ENCODE assay signal across 1 cellular context in the genomic region with DNA sequence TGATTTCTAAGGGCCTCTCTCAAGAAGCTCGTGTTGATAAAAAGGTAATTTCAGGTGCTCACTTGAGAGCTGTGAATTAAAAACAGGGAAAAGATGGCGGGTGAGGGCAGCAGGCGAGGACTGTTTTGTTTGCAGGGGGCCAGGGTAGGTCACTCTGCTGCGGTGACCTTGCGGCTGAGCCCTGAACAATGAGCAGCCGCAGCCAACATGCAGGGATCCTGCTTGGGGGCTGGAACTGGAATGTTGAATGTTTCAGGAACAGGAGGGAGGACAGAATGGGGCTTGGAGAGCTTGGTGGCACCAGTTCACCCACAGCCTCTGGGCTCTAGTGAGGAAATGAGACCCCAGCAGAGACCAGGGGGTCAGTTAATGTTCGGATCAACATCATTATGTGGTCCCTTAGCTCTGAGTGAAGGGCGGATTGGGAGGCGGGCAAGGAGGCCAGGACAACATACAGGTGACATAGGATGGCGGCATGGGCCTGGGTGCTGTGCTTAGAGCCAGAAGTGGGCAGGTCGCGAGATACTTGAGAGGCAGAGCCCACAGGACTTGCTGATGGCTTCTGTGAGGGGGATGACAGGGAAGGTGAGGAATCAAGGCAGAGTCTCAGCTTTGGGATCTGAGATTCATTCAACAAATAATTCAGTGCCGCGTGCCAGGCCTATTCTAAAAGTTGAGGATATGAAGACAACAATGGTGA.
TF ChIP-seq lines count a peak whose summit lies in the region.

No MANE protein-coding gene starts in this region.

TF ChIP-seq in HEK293, 187 proteins besides CTCF, POLR2A, EP300 and RAD21:
- TF ChIP-seq, protein P1, sequence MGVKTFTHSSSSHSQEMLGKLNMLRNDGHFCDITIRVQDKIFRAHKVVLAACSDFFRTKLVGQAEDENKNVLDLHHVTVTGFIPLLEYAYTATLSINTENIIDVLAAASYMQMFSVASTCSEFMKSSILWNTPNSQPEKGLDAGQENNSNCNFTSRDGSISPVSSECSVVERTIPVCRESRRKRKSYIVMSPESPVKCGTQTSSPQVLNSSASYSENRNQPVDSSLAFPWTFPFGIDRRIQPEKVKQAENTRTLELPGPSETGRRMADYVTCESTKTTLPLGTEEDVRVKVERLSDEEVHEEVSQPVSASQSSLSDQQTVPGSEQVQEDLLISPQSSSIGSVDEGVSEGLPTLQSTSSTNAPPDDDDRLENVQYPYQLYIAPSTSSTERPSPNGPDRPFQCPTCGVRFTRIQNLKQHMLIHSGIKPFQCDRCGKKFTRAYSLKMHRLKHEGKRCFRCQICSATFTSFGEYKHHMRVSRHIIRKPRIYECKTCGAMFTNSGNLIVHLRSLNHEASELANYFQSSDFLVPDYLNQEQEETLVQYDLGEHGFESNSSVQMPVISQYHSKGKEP (tag by site-specific recombination; IDR thresholded peaks at IDR 0.05): peak; percentile 69; the same call in 1 of the 2 replicates
- TF ChIP-seq GLIS2 (tag by site-specific recombination; IDR thresholded peaks at IDR 0.05): peak; percentile 17; the same call in 1 of the 2 replicates
- peak; percentile 22; the same call in 1 of the 2 replicates for TF ChIP-seq GLIS1 (tag by site-specific recombination; IDR thresholded peaks at IDR 0.05)
